In genomic region chr1:167555971-167556714, GRCh38 we compare ENCODE assay signal across 8 cellular contexts. TPM values are rescaled to one million over a fixed set of nuclear protein-coding genes. Genes with fewer than 3 reads are reported as not detected.
A peak's percentile ranks its signal among the peaks of the same experiment; 100 is the strongest.
DNase-seq lines count a peak whose midpoint lies in the region; ATAC-seq, FAIRE-seq and TF ChIP-seq lines count a peak whose summit lies in the region.

No MANE protein-coding gene starts in this region.

- peak overlapping the region; percentile 51 for H3K27ac Mint-ChIP-seq in type B pancreatic cell

- peaks cover 10% of the 10 kb centered on the region for H3K4me1 ChIP-seq in parathyroid adenoma

- peak; percentile 61 for DNase-seq in GDM1 (lab: John Stamatoyannopoulos, UW)
- DNase-seq in LHCN-M2 (ENCODE audit: low read depth) = peak; percentile 74
- DNase-seq in RWPE1 (ENCODE audit: low spot score) = peak; percentile 77
- DNase-seq in activated effector memory CD4-positive, alpha-beta T cell treated with Interleukin-2 at 50 U/mL for 16 hours = peak; percentile 52
- peak; percentile 52 to 63 for DNase-seq in frontal cortex (ENCODE audit: low spot score in 2 of 2)
- peak; percentile 77 for DNase-seq in type B pancreatic cell (ENCODE audit: extremely low spot score, unreplicated experiment)

- H3K4me2 ChIP-seq in parathyroid adenoma (ENCODE audit: low read length) = no peak overlapping the region

- FAIRE-seq in frontal cortex (lab: Jason Lieb, UNC) = peak; percentile 78

- H3K4me3 Mint-ChIP-seq in type B pancreatic cell = peak overlapping the region; percentile 57

- no peaks in the 10 kb centered on the region for H3K36me3 ChIP-seq in parathyroid adenoma (ENCODE audit: control insufficient read depth, insufficient read depth, low read length)

- H3K27me3 Mint-ChIP-seq in type B pancreatic cell = no peaks in the 10 kb centered on the region

- no peaks in the 10 kb centered on the region for H3K27me3 ChIP-seq in parathyroid adenoma (ENCODE audit: control insufficient read depth, insufficient read depth, low read length)

- TF ChIP-seq CTCF in RWPE1 (conservative IDR thresholded peaks at IDR 0.05; ENCODE audit: low read depth) (peak; percentile 86), parathyroid adenoma (IDR thresholded peaks at IDR 0.05) (peak; percentile 77), type B pancreatic cell (conservative IDR thresholded peaks at IDR 0.05) (peak; percentile 93)

- peaks cover 15% of the 10 kb centered on the region for H3K4me1 Mint-ChIP-seq in type B pancreatic cell (ENCODE audit: unreplicated experiment)

- H3K27ac ChIP-seq in RWPE1 (peak overlapping the region; percentile 38), parathyroid adenoma (no peak overlapping the region)

- POLR2A ChIA-PET in RWPE1 (lab: Yijun Ruan, JAX; ENCODE audit: low non-redundant PET) = no interaction called here

- H3K9me3 Mint-ChIP-seq in type B pancreatic cell = no peaks in the 10 kb centered on the region

- H3K79me2 ChIP-seq in parathyroid adenoma = no peaks in the 10 kb centered on the region

- ATAC-seq in GM19397 (IDR thresholded peaks at IDR 0.05; ENCODE audit: unreplicated experiment) = no peak

- H3K9ac ChIP-seq in parathyroid adenoma = no peak overlapping the region

- no peaks in the 10 kb centered on the region for H3K9me3 ChIP-seq in parathyroid adenoma (ENCODE audit: control insufficient read depth, low read length)

- H3K4me3 ChIP-seq in parathyroid adenoma (ENCODE audit: low read depth, low read length) = no peak overlapping the region

- no peaks in the 10 kb centered on the region for H3K36me3 Mint-ChIP-seq in type B pancreatic cell

- CTCF ChIA-PET in RWPE1 (lab: Yijun Ruan, JAX) = interaction anchor here (0.6 to 2.0 kb wide), 7 partner anchors 13 to 1072 kb away, joined by 3 to 10 read pairs (median 3); no protein-coding TSS in a partner anchor

- H2AFZ ChIP-seq in parathyroid adenoma = no peak overlapping the region

RNA-seq across cellular contexts. Expression of gene CREG1, which starts 2.6 kb away (rescaled TPM):
- total RNA-seq in LHCN-M2 (2014; rRNA removed) = 51.4 and 61.9 TPM in 2 replicates
- 18.9 TPM for polyA plus RNA-seq in LHCN-M2 (2012)
- 42.4 TPM for total RNA-seq in frontal cortex
- 39.5 and 54.9 TPM in 2 replicates for total RNA-seq in type B pancreatic cell (ENCODE audit: low replicate concordance)

RNA-seq across cellular contexts. Expression of gene CD247, which starts 37.8 kb away (rescaled TPM):
- total RNA-seq in LHCN-M2 (2014; rRNA removed) (not detected in 2 replicates), frontal cortex (1.2 TPM), type B pancreatic cell (ENCODE audit: low replicate concordance) (0.29 and 0.58 TPM in 2 replicates)
- polyA plus RNA-seq in LHCN-M2 (2012) = not detected
